In the genomic region with DNA sequence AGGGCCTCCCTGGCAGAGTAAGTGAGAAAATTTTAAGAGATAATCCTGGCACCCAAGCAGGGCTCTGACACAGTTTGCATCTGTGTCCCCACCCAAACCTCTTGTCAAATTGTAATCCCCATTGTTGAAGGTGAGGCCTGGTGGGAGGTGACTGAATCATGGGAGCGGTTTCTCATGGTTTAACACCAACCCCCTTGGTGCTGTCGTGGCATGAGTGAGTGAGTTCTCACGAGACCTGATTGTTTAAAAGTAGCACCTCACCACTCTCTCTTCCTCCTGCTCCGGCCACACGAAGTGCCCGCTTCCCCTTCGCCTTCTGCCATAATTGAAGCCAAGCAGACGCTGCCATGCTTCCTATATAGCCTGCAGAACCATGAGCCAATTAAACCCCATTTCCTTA, we compare ENCODE assay signal across 1 cellular context.
TF ChIP-seq lines count a peak whose summit lies in the region.

No MANE protein-coding gene starts in this region.

TF ChIP-seq in WTC11, 78 proteins besides CTCF, POLR2A, EP300 and RAD21 (continued from another document):
- TF ChIP-seq PREB (CRISPR knock-in tag; IDR thresholded peaks at IDR 0.05; ENCODE audit: borderline replicate concordance) (no peak), MAX (CRISPR knock-in tag; IDR thresholded peaks at IDR 0.05) (no peak), IRF1 (CRISPR knock-in tag; IDR thresholded peaks at IDR 0.05) (no peak), ZBTB21 (CRISPR knock-in tag; IDR thresholded peaks at IDR 0.05; ENCODE audit: borderline replicate concordance) (no peak)
